9 cellular contexts compared by ENCODE assay signal in genomic region chr19:37855098-37855497, GRCh38.
DNase-seq lines count a peak whose midpoint lies in the region; ATAC-seq and TF ChIP-seq lines count a peak whose summit lies in the region.
"Had no signal": no experiment of that assay in that cellular context is flagged by ENCODE, and none has a peak within 500 bp of the region (broad histone marks: within the 10 kb centered on the region; RNA-seq: fewer than 3 reads in every experiment).

No MANE protein-coding gene starts in this region.

- no peak for TF ChIP-seq CTCF in GM12865 (IDR thresholded peaks at IDR 0.05; ENCODE audit: insufficient read depth, low read depth, low read length, missing control alignments)

- no peak overlapping the region for H3K4me3 ChIP-seq in GM12865 (ENCODE audit: low read depth, low read length)

- ATAC-seq in GM21737 (IDR thresholded peaks at IDR 0.05; ENCODE audit: unreplicated experiment), result no peak
- no peak for ATAC-seq in HG03521 (IDR thresholded peaks at IDR 0.05; ENCODE audit: unreplicated experiment)
- ATAC-seq in HG03095 (IDR thresholded peaks at IDR 0.05; ENCODE audit: unreplicated experiment), result no peak

- DNase-seq in GM12865 (ENCODE audit: low read depth) (peak; percentile 2), T1000 (lab: John Stamatoyannopoulos, UW) (peak; percentile 45), germinal center (ENCODE audit: low spot score) (peak; percentile 87), UCSD-AML1 (lab: John Stamatoyannopoulos, UW; ENCODE audit: unreplicated experiment) (no peak)
- DNase-seq in stimulated activated CD4-positive, alpha-beta T cell treated with anti-CD3 and anti-CD28 coated beads, Interleukin-1b, Interleukin-23, amount 100 ng/mL, for 48 hours, result peak; percentile 51
- DNase-seq: activated T-cell treated with anti-CD3 and anti-CD28 coated beads, Interleukin-2, amount 50 U/mL, for 4 hours had no signal
